10 cellular contexts compared by ENCODE assay signal in genomic region chr19:18817574-18817973, GRCh38. TPM values are rescaled to one million over a fixed set of nuclear protein-coding genes. Genes with fewer than 3 reads are reported as not detected.
"Had no signal": no experiment of that assay in that cellular context is flagged by ENCODE, and none has a peak within 500 bp of the region (broad histone marks: within the 10 kb centered on the region; RNA-seq: fewer than 3 reads in every experiment).

No MANE protein-coding gene starts in this region.

- H3K9me3 ChIP-seq: HAP-1 had no signal

- H3K36me3 ChIP-seq: HAP-1 had no signal

- H3K4me1 ChIP-seq: HAP-1 had no signal

- H2AFZ ChIP-seq: GM23248 had no signal

- ATAC-seq: HCT116 had no signal

- H3K27ac ChIP-seq: GM23248, HL-60 had no signal

- H3K4me3 ChIP-seq: GM23248, HAP-1 had no signal

- DNase-seq: GM23248, GOT3, H7, HFFc6, KG1 had no signal

- H3K9ac ChIP-seq: GM23248 had no signal

RNA-seq across cellular contexts. Expression of gene COMP, which starts 26.5 kb away (rescaled TPM):
- total RNA-seq: H7, HT1080 had no signal
- polyA plus RNA-seq: IgD-negative memory B cell had no signal
